ENCODE assay signal across 27 cellular contexts in genomic region chr19:18676692-18677091, GRCh38.
"Had no signal": no experiment of that assay in that cellular context is flagged by ENCODE, and none has a peak within 500 bp of the region (broad histone marks: within the 10 kb centered on the region; RNA-seq: fewer than 3 reads in every experiment).

No MANE protein-coding gene starts in this region.

- H3K36me3 Mint-ChIP-seq: activated CD4-positive, alpha-beta memory T cell treated with anti-CD3 and anti-CD28 coated beads for 36 hours; activated naive CD8-positive, alpha-beta T cell; T-cell had no signal

- H3K27me3 Mint-ChIP-seq: activated CD4-positive, alpha-beta T cell treated with anti-CD3 and anti-CD28 coated beads, Interleukin-2, amount 10 ng/mL, durations not matched to agents 7 days and 5 days; activated naive CD8-positive, alpha-beta T cell; T-cell had no signal

- H3K4me2 ChIP-seq: KMS-11 had no signal

- DNase-seq: activated B cell treated with CpG ODN at 0.5 μM for 24 hours; activated CD4-positive, alpha-beta memory T cell treated with anti-CD3 and anti-CD28 coated beads for 36 hours; activated CD4-positive, alpha-beta T cell treated with anti-CD3 and anti-CD28 coated beads for 1 hour; activated CD4-positive, alpha-beta T cell treated with anti-CD3 and anti-CD28 coated beads, Interleukin-2, amount 10 ng/mL, durations not matched to agents 7 days and 5 days; activated CD8-positive, alpha-beta memory T cell treated with anti-CD3 and anti-CD28 coated beads for 24 hours; activated gamma-delta T cell; activated naive CD4-positive, alpha-beta T cell treated with anti-CD3 and anti-CD28 coated beads for 36 hours; activated T-cell treated with anti-CD3 and anti-CD28 coated beads for 4 hours; activated T-cell treated with anti-CD3 and anti-CD28 coated beads, Interleukin-2, amount 50 U/mL, for 48 hours; brain microvascular endothelial cell; cerebellar nuclear complex; NCI-H1092; NCI-H1417; NCI-H1694; NCI-H2029; NCI-H2107; NCI-H2171 treated with DMSO at 0.1 percent for 48 hours; NCI-H345; NCI-H510A treated with DMSO at 0.1 percent for 48 hours; PC-3; T-cell; T-helper 2 cell; T1000 had no signal

- H3K4me1 Mint-ChIP-seq: activated B cell treated with CpG ODN at 0.5 μM for 24 hours; activated T-helper 17 cell treated with anti-CD3 and anti-CD28 coated beads, Interleukin-2, amount 50 U/mL, for 72 hours; T-cell had no signal

- H3K9ac ChIP-seq: KMS-11 had no signal

- H3K4me3 Mint-ChIP-seq: activated B cell treated with CpG ODN at 0.5 μM for 24 hours; activated CD4-positive, alpha-beta memory T cell treated with anti-CD3 and anti-CD28 coated beads for 36 hours; activated CD4-positive, alpha-beta T cell treated with anti-CD3 and anti-CD28 coated beads, Interleukin-2, amount 10 ng/mL, durations not matched to agents 7 days and 5 days; activated naive CD4-positive, alpha-beta T cell treated with anti-CD3 and anti-CD28 coated beads for 36 hours; activated naive CD8-positive, alpha-beta T cell; activated T-helper 17 cell treated with anti-CD3 and anti-CD28 coated beads, Interleukin-2, amount 50 U/mL, for 72 hours; T-cell had no signal

- H3K27ac ChIP-seq: brain microvascular endothelial cell, KMS-11, SK-N-MC had no signal

- H3K9me3 Mint-ChIP-seq: activated B cell treated with CpG ODN at 0.5 μM for 24 hours; activated CD4-positive, alpha-beta memory T cell treated with anti-CD3 and anti-CD28 coated beads for 36 hours; activated CD4-positive, alpha-beta T cell treated with anti-CD3 and anti-CD28 coated beads, Interleukin-2, amount 10 ng/mL, durations not matched to agents 7 days and 5 days; activated naive CD4-positive, alpha-beta T cell treated with anti-CD3 and anti-CD28 coated beads for 36 hours; activated T-helper 17 cell treated with anti-CD3 and anti-CD28 coated beads, Interleukin-2, amount 50 U/mL, for 72 hours; T-cell had no signal

- H3K4me3 ChIP-seq: SK-N-MC had no signal

- H3K27me3 ChIP-seq: brain microvascular endothelial cell had no signal

- ATAC-seq: activated T-helper 17 cell treated with anti-CD3 and anti-CD28 coated beads, Interleukin-2, amount 50 U/mL, for 72 hours; PC-3; T-cell had no signal

- H3K36me3 ChIP-seq: brain microvascular endothelial cell had no signal

- H3K27ac Mint-ChIP-seq: activated B cell treated with CpG ODN at 0.5 μM for 24 hours; activated CD4-positive, alpha-beta memory T cell treated with anti-CD3 and anti-CD28 coated beads for 36 hours; activated CD4-positive, alpha-beta T cell treated with anti-CD3 and anti-CD28 coated beads, Interleukin-2, amount 10 ng/mL, durations not matched to agents 7 days and 5 days; activated naive CD4-positive, alpha-beta T cell treated with anti-CD3 and anti-CD28 coated beads for 36 hours; activated naive CD8-positive, alpha-beta T cell; activated T-helper 17 cell treated with anti-CD3 and anti-CD28 coated beads, Interleukin-2, amount 50 U/mL, for 72 hours; T-cell had no signal
